8 cellular contexts compared by ENCODE assay signal in the genomic region with DNA sequence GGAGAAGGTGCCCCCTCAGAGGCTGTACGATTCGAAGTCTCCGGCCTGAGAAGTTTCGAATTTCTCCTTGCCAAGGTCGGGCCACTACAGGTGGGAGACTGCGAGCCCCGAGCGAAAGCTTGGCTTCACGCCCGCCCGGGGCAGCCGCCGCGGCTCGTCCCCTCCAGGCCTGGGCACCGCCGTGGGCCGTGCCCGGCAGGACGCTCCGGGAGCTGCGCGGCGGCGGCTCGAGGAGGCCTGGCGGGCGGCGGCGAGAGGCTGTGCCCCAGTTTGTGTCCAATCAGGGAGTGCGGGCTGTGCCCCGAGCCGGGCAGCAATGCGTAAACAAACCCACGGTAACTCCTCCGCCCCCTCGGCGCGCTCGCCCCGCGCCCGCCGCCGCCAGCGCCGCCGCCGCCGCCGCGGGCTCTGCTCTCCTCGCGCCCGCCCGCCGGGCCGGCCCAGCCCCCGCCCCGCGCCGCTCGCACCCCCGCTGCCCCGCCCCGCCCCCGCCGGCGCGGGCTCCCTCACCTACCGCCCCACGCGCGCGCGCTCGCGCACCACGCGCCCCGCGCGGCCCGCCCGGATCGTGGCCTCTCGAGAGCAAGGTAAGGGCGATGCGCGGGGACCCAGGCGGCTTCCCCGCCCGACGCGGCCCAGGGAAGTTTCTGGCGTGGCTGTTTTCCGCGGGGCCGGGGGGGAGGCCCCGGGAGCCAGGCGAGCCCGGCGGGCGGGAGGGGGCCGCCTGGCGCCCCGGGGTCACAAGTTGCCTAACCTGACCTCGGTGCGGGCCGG. TPM values are rescaled to one million over a fixed set of nuclear protein-coding genes. Genes with fewer than 3 reads are reported as not detected.
DNase-seq lines count a peak whose midpoint lies in the region; ATAC-seq and TF ChIP-seq lines count a peak whose summit lies in the region.

No MANE protein-coding gene starts in this region.

- peak in 1 of 2 donors; percentile 82 for TF ChIP-seq POLR2A in heart left ventricle (IDR thresholded peaks at IDR 0.05)

- peak overlapping the region; percentile 79 for H4K8ac ChIP-seq in trophoblast cell (ENCODE audit: low read depth, low read length)

- H3K18ac ChIP-seq in trophoblast cell (ENCODE audit: low read length): peak overlapping the region; percentile 57

- H2BK120ac ChIP-seq in trophoblast cell (ENCODE audit: insufficient read depth, low read length, poor library complexity): peak overlapping the region; percentile 75

- WGBS in heart left ventricle, 4 donors: 0 to 1% (median 0%) methylated on average over 12 to 110 of the region's 110 CpGs
- no CpG with 5 or more reads among the region's 110 CpGs for WGBS in trophoblast cell (ENCODE audit: extremely low coverage, insufficient coverage, insufficient read length)

- H3K4ac ChIP-seq in trophoblast cell (ENCODE audit: low read depth, low read length): no peak overlapping the region

- H4K91ac ChIP-seq in trophoblast cell (ENCODE audit: low read depth, low read length): peak overlapping the region; percentile 61

- H3K27ac ChIP-seq in heart left ventricle: peak overlapping the region; percentile 92 to 99 (median 96)
- H3K27ac ChIP-seq in trophoblast cell (ENCODE audit: low read depth, low read length): no peak overlapping the region
- peak overlapping the region; percentile 92 to 100 for H3K27ac ChIP-seq in tibial artery

- DNase-seq in COR-L47 (lab: John Stamatoyannopoulos, UW) (peak; percentile 33), T follicular helper cell (ENCODE audit: low read depth) (peak; percentile 73), amniotic epithelial cell (ENCODE audit: low read depth) (peak; percentile 82), heart left ventricle (peak; percentile 79 to 89 (median 86)), trophoblast cell (peak in 1 of 2 donors; percentile 22), tibial artery (peak; percentile 81 to 93)

- no peak overlapping the region for H2BK5ac ChIP-seq in trophoblast cell (ENCODE audit: low read depth, low read length, poor library complexity)

- H2BK12ac ChIP-seq in trophoblast cell (ENCODE audit: low read length): peak overlapping the region; percentile 30

- peak overlapping the region; percentile 62 for H4K12ac ChIP-seq in trophoblast cell (ENCODE audit: low read depth, low read length)

- no peak overlapping the region for H2AK5ac ChIP-seq in trophoblast cell (ENCODE audit: low read length)

- no peaks in the 10 kb centered on the region for H3K36me3 ChIP-seq in heart left ventricle
- no peaks in the 10 kb centered on the region for H3K36me3 ChIP-seq in trophoblast cell (ENCODE audit: control insufficient read depth in 1 of 2, insufficient read depth in 2 of 2, low read length in 2 of 2)
- H3K36me3 ChIP-seq in tibial artery: no peaks in the 10 kb centered on the region

- ATAC-seq in GM19463 (IDR thresholded peaks at IDR 0.05; ENCODE audit: unreplicated experiment) (peak; percentile 51), HG03571 (IDR thresholded peaks at IDR 0.05; ENCODE audit: unreplicated experiment) (peak; percentile 60), heart left ventricle (peak; percentile 80 to 87 (median 82))

- peaks cover 4% of the 10 kb centered on the region for H3K79me1 ChIP-seq in trophoblast cell (ENCODE audit: low read length)

- peak overlapping the region; percentile 93 for H3K4me2 ChIP-seq in trophoblast cell (ENCODE audit: low read length)

- H3K9me3 ChIP-seq in heart left ventricle (no peaks in the 10 kb centered on the region), trophoblast cell (ENCODE audit: insufficient read depth, low read depth, low read length) (no peaks in the 10 kb centered on the region), tibial artery (no peaks in the 10 kb centered on the region)

- peak overlapping the region; percentile 17 for H3K9ac ChIP-seq in trophoblast cell (ENCODE audit: low read length)

- intact Hi-C loops in heart left ventricle (cut with DNase I): loop anchor here in 9 of 10 donors (1.0 to 10.0 kb wide), 11 partner anchors 58 to 248 kb away; a partner anchor contains a TSS
- intact Hi-C loops in tibial artery (cut with DNase I; ENCODE audit: low total_unique reads): loop anchor here (10.0 kb wide), 2 partner anchors 62 to 118 kb away; a partner anchor contains a TSS

- peak overlapping the region; percentile 58 to 98 (median 93) for H3K4me3 ChIP-seq in heart left ventricle
- peak overlapping the region; percentile 81 for H3K4me3 ChIP-seq in trophoblast cell (ENCODE audit: low read depth, low read length)
- peak overlapping the region; percentile 64 to 95 for H3K4me3 ChIP-seq in tibial artery

- peak overlapping the region; percentile 40 for H3K14ac ChIP-seq in trophoblast cell (ENCODE audit: low read length)

- TF ChIP-seq CTCF in heart left ventricle (IDR thresholded peaks at IDR 0.05) (no peak), tibial artery (IDR thresholded peaks at IDR 0.05) (no peak)

- H3K27me3 ChIP-seq in heart left ventricle (no peaks in the 10 kb centered on the region), trophoblast cell (ENCODE audit: insufficient read depth, low read length) (peaks cover 20% of the 10 kb centered on the region), tibial artery (no peaks in the 10 kb centered on the region)

- no peak overlapping the region for H3K23ac ChIP-seq in trophoblast cell (ENCODE audit: low read length)

- H2AFZ ChIP-seq in trophoblast cell (ENCODE audit: insufficient read depth, low read length, poor library complexity): peak overlapping the region; percentile 93

- peaks cover 0 to 41% (median 18%) of the 10 kb centered on the region in 12 donors for H3K4me1 ChIP-seq in heart left ventricle
- peaks cover 7 to 10% of the 10 kb centered on the region in 2 experiments for H3K4me1 ChIP-seq in trophoblast cell (ENCODE audit: control insufficient read depth in 1 of 2, insufficient read depth in 2 of 2, low read length in 2 of 2)
- H3K4me1 ChIP-seq in tibial artery: peaks cover 0 to 32% (median 19%) of the 10 kb centered on the region in 4 donors

- no peaks in the 10 kb centered on the region for H3K79me2 ChIP-seq in trophoblast cell (ENCODE audit: control insufficient read depth, insufficient read depth, low read length, poor library complexity)

RNA-seq across cellular contexts. Expression of a gene that starts 57.8 kb away (rescaled TPM):
- total RNA-seq in heart left ventricle: 10 to 100 TPM; 54.2 to 90.7 (median 85.6) TPM
- polyA plus RNA-seq in heart left ventricle: 10 to 100 TPM; 58.2 to 86.3 TPM
- polyA plus RNA-seq in trophoblast cell (2013): 6.8 and 7.2 TPM in 2 replicates
